In the genomic region with DNA sequence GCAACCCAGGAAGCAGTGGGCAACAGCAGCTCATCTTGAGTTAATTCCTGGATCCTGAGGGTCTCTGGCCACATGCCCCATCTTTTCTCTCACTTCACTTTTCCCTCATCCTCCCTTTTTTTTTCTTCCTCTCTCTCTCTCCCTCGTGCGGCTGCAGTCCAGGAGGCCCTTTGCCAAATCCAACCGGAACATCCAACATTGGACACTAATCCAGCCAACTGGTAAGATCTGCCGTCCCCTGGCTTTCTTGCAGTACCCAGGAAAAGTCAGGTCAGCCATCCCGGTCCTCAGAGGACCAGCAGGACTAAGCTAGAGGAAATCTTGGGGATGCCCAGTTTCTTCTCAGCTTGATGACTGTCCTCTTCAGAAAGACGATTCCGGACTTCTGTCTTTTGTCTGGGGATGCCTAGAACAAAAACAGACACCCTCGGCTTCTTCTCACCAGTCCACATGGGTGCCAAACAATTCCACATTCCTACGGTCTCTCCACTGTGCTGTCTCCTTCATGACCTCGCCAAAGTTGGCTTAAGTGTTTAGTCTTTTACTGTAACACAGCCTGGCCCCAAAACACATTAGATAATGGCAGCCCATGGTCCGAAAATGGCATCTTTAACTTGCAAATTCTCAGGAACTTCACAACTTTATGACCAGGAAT, we compare ENCODE assay signal across 21 cellular contexts.
DNase-seq lines count a peak whose midpoint lies in the region; ATAC-seq and TF ChIP-seq lines count a peak whose summit lies in the region.
"Had no signal": no experiment of that assay in that cellular context is flagged by ENCODE, and none has a peak within 500 bp of the region (broad histone marks: within the 10 kb centered on the region; RNA-seq: fewer than 3 reads in every experiment).

No MANE protein-coding gene starts in this region.

- intact Hi-C loops in heart left ventricle (cut with DNase I), result no loop called here

- peaks cover 6% of the 10 kb centered on the region for H3K9me3 Mint-ChIP-seq in stimulated activated naive CD8-positive, alpha-beta T cell treated with anti-CD3 and anti-CD28 coated beads, Interleukin-15, Interleukin-2, amounts not matched to agents 100 ng/mL and 50 ng/mL, for 24 hours
- H3K9me3 Mint-ChIP-seq in naive B cell (peaks cover 3 to 16% (median 9%) of the 10 kb centered on the region in 7 donors), endodermal cell (peaks cover 3% of the 10 kb centered on the region)

- H3K4me3 Mint-ChIP-seq in stimulated activated naive CD8-positive, alpha-beta T cell treated with anti-CD3 and anti-CD28 coated beads, Interleukin-15, Interleukin-2, amounts not matched to agents 100 ng/mL and 50 ng/mL, for 24 hours, result no peak overlapping the region
- H3K4me3 Mint-ChIP-seq in naive B cell, result no peak overlapping the region
- H3K4me3 Mint-ChIP-seq in endodermal cell, result no peak overlapping the region
- H3K4me3 Mint-ChIP-seq: CD8-positive, alpha-beta T cell; H9; IgD-negative memory B cell had no signal

- POLR2A ChIA-PET in SK-N-SH (lab: Yijun Ruan, JAX), result no interaction called here

- peaks cover 29% of the 10 kb centered on the region for H3K4me1 Mint-ChIP-seq in stimulated activated naive CD8-positive, alpha-beta T cell treated with anti-CD3 and anti-CD28 coated beads, Interleukin-15, Interleukin-2, amounts not matched to agents 100 ng/mL and 50 ng/mL, for 24 hours (ENCODE audit: low read depth)
- H3K4me1 Mint-ChIP-seq in naive B cell, result peaks cover 12 to 52% (median 37%) of the 10 kb centered on the region in 3 donors
- H3K4me1 Mint-ChIP-seq in endodermal cell, result peaks cover 10% of the 10 kb centered on the region

- H2AFZ ChIP-seq in SK-N-SH (ENCODE audit: low read depth), result no peak overlapping the region
- H2AFZ ChIP-seq: PC-9 had no signal

- TF ChIP-seq EP300 in SK-N-SH (IDR thresholded peaks at IDR 0.05; ENCODE audit: borderline replicate concordance in 1 of 2, low read depth in 1 of 2, low read length in 1 of 2) (no peak), suprapubic skin (IDR thresholded peaks at IDR 0.05) (no peak)

- no peak for DNase-seq in stimulated activated naive CD8-positive, alpha-beta T cell treated with anti-CD3 and anti-CD28 coated beads, Interleukin-15, Interleukin-2, amounts not matched to agents 100 U/mL and 50 U/mL, for 24 hours
- DNase-seq in heart left ventricle (peak in 3 of 5 donors; percentile 15 to 47 (median 24)), naive B cell (no peak), SK-N-SH (no peak), suprapubic skin (ENCODE audit: low spot score in 2 of 2) (no peak), endodermal cell (no peak), CD1c-positive myeloid dendritic cell (ENCODE audit: extremely low spot score) (no peak)
- DNase-seq: Calu3; CD8-positive, alpha-beta T cell; H9; Karpas-422; NCI-H1417 treated with DMSO at 0.1 percent for 48 hours; NCI-H1930; NCI-H226; NCI-H524; PC-9 had no signal

- H3K9me3 ChIP-seq in heart left ventricle, result peaks cover 0 to 12% (median 0%) of the 10 kb centered on the region in 12 donors
- H3K9me3 ChIP-seq in SK-N-SH, result no peaks in the 10 kb centered on the region
- no peaks in the 10 kb centered on the region for H3K9me3 ChIP-seq in suprapubic skin
- no peaks in the 10 kb centered on the region for H3K9me3 ChIP-seq in endodermal cell (ENCODE audit: control insufficient read depth, low read length)
- H3K9me3 ChIP-seq: SJSA1 had no signal

- H3K36me3 ChIP-seq in heart left ventricle (peaks cover 0 to 11% (median 0%) of the 10 kb centered on the region in 9 donors), SK-N-SH (replicated peaks in 1 of 2; ENCODE audit: control insufficient read depth in 1 of 2, insufficient read depth in 2 of 2, low read length in 1 of 2) (peaks cover 3 to 9% of the 10 kb centered on the region in 2 experiments), suprapubic skin (peaks cover 8% of the 10 kb centered on the region), endodermal cell (ENCODE audit: control insufficient read depth, insufficient read depth, low read length) (no peaks in the 10 kb centered on the region)
- H3K36me3 ChIP-seq: SJSA1 had no signal

- TF ChIP-seq POLR2A in heart left ventricle (IDR thresholded peaks at IDR 0.05) (no peak), suprapubic skin (IDR thresholded peaks at IDR 0.05) (no peak)

- peak overlapping the region in 2 of 12 donors; percentile 0 to 20 for H3K27ac ChIP-seq in heart left ventricle
- no peak overlapping the region for H3K27ac ChIP-seq in SK-N-SH (ENCODE audit: low read depth in 2 of 2, low read length in 1 of 2)
- no peak overlapping the region for H3K27ac ChIP-seq in suprapubic skin
- no peak overlapping the region for H3K27ac ChIP-seq in endodermal cell (ENCODE audit: low read depth, low read length)
- H3K27ac ChIP-seq: BLaER1, PC-9, SJSA1 had no signal

- no peaks in the 10 kb centered on the region for H3F3A ChIP-seq in SK-N-SH (replicated peaks; ENCODE audit: insufficient read depth)

- H3K9ac ChIP-seq in SK-N-SH (no peak overlapping the region), endodermal cell (ENCODE audit: extremely low read depth, low read length, poor library complexity, severe bottlenecking) (no peak overlapping the region)
- H3K9ac ChIP-seq: BLaER1 had no signal

- WGBS in heart left ventricle, 4 donors, result 52 to 64% (median 55%) methylated on average over 11 of the region's 11 CpGs
- WGBS in SK-N-SH (ENCODE audit: low lambda C conversion rate), result 95% methylated on average over 11 of the region's 11 CpGs
- 79% methylated on average over 11 of the region's 11 CpGs for WGBS in suprapubic skin
- WGBS in endodermal cell (ENCODE audit: insufficient coverage in 1 of 2, insufficient read length in 1 of 2), 2 experiments, result 95 to 99% methylated on average over 8 to 11 of the region's 11 CpGs

- no peak overlapping the region for H3K4me3 ChIP-seq in heart left ventricle
- H3K4me3 ChIP-seq in SK-N-SH (ENCODE audit: low read depth in 2 of 2, low read length in 1 of 2), result no peak overlapping the region
- H3K4me3 ChIP-seq in suprapubic skin, result no peak overlapping the region
- H3K4me3 ChIP-seq in endodermal cell (ENCODE audit: low read length), result no peak overlapping the region
- H3K4me3 ChIP-seq: BLaER1, GM12878, PC-9, SJSA1 had no signal

- no peak overlapping the region for H3K4me2 ChIP-seq in SK-N-SH
- H3K4me2 ChIP-seq: BLaER1, PC-9 had no signal

- TF ChIP-seq CTCF in heart left ventricle (IDR thresholded peaks at IDR 0.05) (no peak), SK-N-SH (IDR thresholded peaks at IDR 0.05) (no peak), suprapubic skin (IDR thresholded peaks at IDR 0.05) (no peak), endodermal cell (conservative IDR thresholded peaks at IDR 0.05) (no peak)

- CTCF ChIA-PET in SK-N-SH (lab: Yijun Ruan, JAX), result no interaction called here

- peaks cover 63% of the 10 kb centered on the region for H4K20me1 ChIP-seq in SK-N-SH (ENCODE audit: insufficient read depth)
- H4K20me1 ChIP-seq: BLaER1 had no signal

- H3K4me1 ChIP-seq in heart left ventricle (peaks cover 0 to 36% (median 12%) of the 10 kb centered on the region in 12 donors), SK-N-SH (ENCODE audit: control insufficient read depth in 1 of 2, insufficient read depth in 2 of 2, low read depth in 1 of 2, low read length in 1 of 2) (no peaks in the 10 kb centered on the region; a peak in 1 of 4 replicates), suprapubic skin (no peaks in the 10 kb centered on the region), endodermal cell (ENCODE audit: control insufficient read depth, insufficient read depth, low read length) (no peaks in the 10 kb centered on the region)
- H3K4me1 ChIP-seq: BLaER1, SJSA1 had no signal

- no peaks in the 10 kb centered on the region for H3K9me2 ChIP-seq in SK-N-SH

- H3K27me3 ChIP-seq in heart left ventricle (no peaks in the 10 kb centered on the region), SK-N-SH (ENCODE audit: insufficient read depth) (no peaks in the 10 kb centered on the region), suprapubic skin (no peaks in the 10 kb centered on the region), endodermal cell (ENCODE audit: control insufficient read depth, insufficient read depth, low read length, poor library complexity, severe bottlenecking) (no peaks in the 10 kb centered on the region)
- H3K27me3 ChIP-seq: BLaER1, SJSA1 had no signal

- H3K27ac Mint-ChIP-seq in stimulated activated naive CD8-positive, alpha-beta T cell treated with anti-CD3 and anti-CD28 coated beads, Interleukin-15, Interleukin-2, amounts not matched to agents 100 ng/mL and 50 ng/mL, for 24 hours, result peak overlapping the region; percentile 59
- H3K27ac Mint-ChIP-seq in naive B cell (peak overlapping the region in 4 of 6 donors; percentile 36 to 94 (median 74)), endodermal cell (no peak overlapping the region)
- H3K27ac Mint-ChIP-seq: CD8-positive, alpha-beta T cell had no signal

- H3K79me2 ChIP-seq in SK-N-SH (ENCODE audit: insufficient read depth), result peaks cover 92% of the 10 kb centered on the region

- peaks cover 47% of the 10 kb centered on the region for H3K36me3 Mint-ChIP-seq in stimulated activated naive CD8-positive, alpha-beta T cell treated with anti-CD3 and anti-CD28 coated beads, Interleukin-15, Interleukin-2, amounts not matched to agents 100 ng/mL and 50 ng/mL, for 24 hours (ENCODE audit: low read depth)
- H3K36me3 Mint-ChIP-seq in naive B cell, result peaks cover 33 to 37% of the 10 kb centered on the region in 2 donors
- peaks cover 35% of the 10 kb centered on the region for H3K36me3 Mint-ChIP-seq in endodermal cell (ENCODE audit: low read depth)

- ATAC-seq in stimulated activated naive CD8-positive, alpha-beta T cell treated with anti-CD3 and anti-CD28 coated beads, Interleukin-15, Interleukin-2, amounts not matched to agents 100 U/mL and 50 U/mL, for 24 hours, result no peak
- ATAC-seq in heart left ventricle, result peak; percentile 59 to 71 (median 68)
- ATAC-seq in naive B cell (ENCODE audit: low read depth in 2 of 2), result no peak
- ATAC-seq: CD8-positive, alpha-beta T cell; GM12878 had no signal

- H3K27me3 Mint-ChIP-seq in stimulated activated naive CD8-positive, alpha-beta T cell treated with anti-CD3 and anti-CD28 coated beads, Interleukin-15, Interleukin-2, amounts not matched to agents 100 ng/mL and 50 ng/mL, for 24 hours, result no peaks in the 10 kb centered on the region
- H3K27me3 Mint-ChIP-seq in naive B cell, result no peaks in the 10 kb centered on the region
- no peaks in the 10 kb centered on the region for H3K27me3 Mint-ChIP-seq in endodermal cell (ENCODE audit: insufficient read depth)
- H3K27me3 Mint-ChIP-seq: IgD-negative memory B cell had no signal

- TF ChIP-seq RAD21 in SK-N-SH (IDR thresholded peaks at IDR 0.05; ENCODE audit: low read length), result no peak

TF ChIP-seq in SK-N-SH, 30 proteins besides CTCF, POLR2A, EP300 and RAD21:
- TF ChIP-seq JUND (IDR thresholded peaks at IDR 0.05), result no peak

Comparison
In these comparisons a context has a peak if more than half of its experiments do, and no peak if none do; other contexts are left out.
1. ATAC-seq: peak in heart left ventricle (4 of 4); none in stimulated activated naive CD8-positive, alpha-beta T cell treated with anti-CD3 and anti-CD28 coated beads, Interleukin-15, Interleukin-2, amounts not matched to agents 100 U/mL and 50 U/mL, for 24 hours (single experiment) and naive B cell (0 of 2).
2. DNase-seq: peak in heart left ventricle (3 of 5); none in stimulated activated naive CD8-positive, alpha-beta T cell treated with anti-CD3 and anti-CD28 coated beads, Interleukin-15, Interleukin-2, amounts not matched to agents 100 U/mL and 50 U/mL, for 24 hours (single experiment), naive B cell (single experiment), SK-N-SH (single experiment), suprapubic skin (0 of 2), endodermal cell (single experiment) and CD1c-positive myeloid dendritic cell (single experiment).